22 cellular contexts compared by ENCODE assay signal in the genomic region with DNA sequence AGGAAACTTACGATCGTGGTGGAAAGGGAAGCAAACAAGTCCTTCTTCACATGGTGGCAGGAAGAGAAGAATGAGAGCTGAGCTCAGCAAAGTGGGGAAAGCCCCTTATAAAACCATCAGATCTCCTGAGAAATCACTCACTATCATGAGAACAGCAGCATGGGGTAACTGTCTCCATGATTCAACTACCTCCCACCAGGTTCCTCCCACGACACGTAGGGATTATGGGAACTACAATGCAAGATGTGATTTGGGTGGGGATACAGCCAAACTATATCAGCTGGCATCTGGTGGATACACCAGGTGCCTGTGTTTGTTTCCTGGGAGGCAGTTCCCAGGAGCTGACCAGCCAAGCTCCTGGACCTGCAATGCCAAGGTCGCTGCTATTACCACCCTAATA. TPM values are rescaled to one million over a fixed set of nuclear protein-coding genes. Genes with fewer than 3 reads are reported as not detected.
A peak's percentile ranks its signal among the peaks of the same experiment; 100 is the strongest.
DNase-seq lines count a peak whose midpoint lies in the region; TF ChIP-seq lines count a peak whose summit lies in the region.
"Had no signal": no experiment of that assay in that cellular context is flagged by ENCODE, and none has a peak within 500 bp of the region (broad histone marks: within the 10 kb centered on the region; RNA-seq: fewer than 3 reads in every experiment).

No MANE protein-coding gene starts in this region.

- no peaks in the 10 kb centered on the region for H3K9me3 Mint-ChIP-seq in nephron progenitor cell
- no peaks in the 10 kb centered on the region for H3K9me3 Mint-ChIP-seq in progenitor cell of endocrine pancreas (ENCODE audit: low read depth)
- H3K9me3 Mint-ChIP-seq: CD8-positive, alpha-beta T cell; H9 had no signal

- H3K4me3 Mint-ChIP-seq in nephron progenitor cell (no peak overlapping the region), progenitor cell of endocrine pancreas (ENCODE audit: low read depth) (no peak overlapping the region)
- H3K4me3 Mint-ChIP-seq: CD14-positive monocyte; CD8-positive, alpha-beta T cell; H9 had no signal

- H3K4me1 ChIP-seq in HAP-1: no peaks in the 10 kb centered on the region
- H3K4me1 ChIP-seq: A549 had no signal

- H3K27ac Mint-ChIP-seq in nephron progenitor cell (peak overlapping the region; percentile 31), progenitor cell of endocrine pancreas (no peak overlapping the region)
- H3K27ac Mint-ChIP-seq: CD14-positive monocyte; CD8-positive, alpha-beta T cell; H9 had no signal

- H3K9me3 ChIP-seq in HAP-1: no peaks in the 10 kb centered on the region
- H3K9me3 ChIP-seq: A549, BLaER1 had no signal

- 0 out of 2 replicates have a peak, but pooled peaks cover 3% of the 10 kb centered on the region for H3K27me3 ChIP-seq in HAP-1 (ENCODE audit: low read depth)
- H3K27me3 ChIP-seq: BLaER1 had no signal

- TF ChIP-seq CTCF in nephron progenitor cell (IDR thresholded peaks at IDR 0.05) (no peak), progenitor cell of endocrine pancreas (IDR thresholded peaks at IDR 0.05; ENCODE audit: unreplicated experiment) (no peak)

- in situ Hi-C loops in HAP-1 (cut with MboI; ENCODE audit: low sequenced_read_pairs): no loop called here

- DNase-seq in DMS 273 (lab: John Stamatoyannopoulos, UW; ENCODE audit: unreplicated experiment): peak; percentile 17
- no peak for DNase-seq in DMS 273 treated with DMSO at 0.1 percent for 48 hours (lab: John Stamatoyannopoulos, UW)
- peak; percentile 20 for DNase-seq in Daoy (ENCODE audit: low read depth)
- peak in 19 of 61 donors; percentile 7 to 81 (median 26) for DNase-seq in caudate nucleus (lab: John Stamatoyannopoulos, UW)
- no peak for DNase-seq in nephron progenitor cell
- no peak for DNase-seq in COLO829 (ENCODE audit: low spot score)
- DNase-seq in HAP-1 (ENCODE audit: low spot score in 2 of 2): no peak
- DNase-seq in progenitor cell of endocrine pancreas (ENCODE audit: low spot score, unreplicated experiment): no peak
- DNase-seq: AML-193; CD8-positive, alpha-beta T cell; COR-L47; DMS153; DND-41; H9; IMR-90 had no signal

- no peaks in the 10 kb centered on the region for H3K4me1 Mint-ChIP-seq in nephron progenitor cell
- no peaks in the 10 kb centered on the region for H3K4me1 Mint-ChIP-seq in progenitor cell of endocrine pancreas (ENCODE audit: low read depth)
- H3K4me1 Mint-ChIP-seq: H9 had no signal

- peak overlapping the region; percentile 54 for H3K27ac ChIP-seq in caudate nucleus (ENCODE audit: low read depth, low read length)
- H3K27ac ChIP-seq: 22Rv1, A549, BLaER1, HL-60 had no signal

- no peak overlapping the region for H3K4me3 ChIP-seq in HAP-1
- H3K4me3 ChIP-seq: A549, BLaER1, K562 had no signal

- H3K36me3 Mint-ChIP-seq in nephron progenitor cell (ENCODE audit: low read depth) (no peaks in the 10 kb centered on the region), progenitor cell of endocrine pancreas (ENCODE audit: insufficient read depth) (no peaks in the 10 kb centered on the region)
- H3K36me3 Mint-ChIP-seq: CD8-positive, alpha-beta T cell had no signal

- H3K27me3 Mint-ChIP-seq in nephron progenitor cell (ENCODE audit: low read depth, poor library complexity): peaks cover 8% of the 10 kb centered on the region
- no peaks in the 10 kb centered on the region for H3K27me3 Mint-ChIP-seq in progenitor cell of endocrine pancreas

- no peaks in the 10 kb centered on the region for H3K36me3 ChIP-seq in HAP-1 (replicated peaks)
- H3K36me3 ChIP-seq: BLaER1 had no signal

RNA-seq across cellular contexts. Expression of a gene that starts 4.8 kb away (rescaled TPM):
- total RNA-seq in Daoy (2014; rRNA removed; shearing (Covaris generic)): 1.2 and 1.9 TPM in 2 replicates
- total RNA-seq in progenitor cell of endocrine pancreas: not detected in 2 replicates
- total RNA-seq: CD8-positive, alpha-beta T cell; H1; H9; K562 had no signal

RNA-seq across cellular contexts. Expression of a gene that starts 52.4 kb away (rescaled TPM):
- not detected in 2 replicates for total RNA-seq in Daoy (2014; rRNA removed; shearing (Covaris generic))
- 10.0 and 14.8 TPM in 2 replicates for total RNA-seq in progenitor cell of endocrine pancreas
- total RNA-seq: IMR-90, K562 had no signal

Comparison
In these comparisons a context has a peak if more than half of its experiments do, and no peak if none do; other contexts are left out.
1. DNase-seq: peak in DMS 273 (single experiment) and Daoy (single experiment); none in DMS 273 treated with DMSO at 0.1 percent for 48 hours (single experiment), nephron progenitor cell (single experiment), COLO829 (single experiment), HAP-1 (0 of 2) and progenitor cell of endocrine pancreas (single experiment).
2. RNA of a gene that starts 52.4 kb away (total RNA-seq): 10.0 to 14.8 TPM in progenitor cell of endocrine pancreas; not detected in Daoy; every median in the first group is over 10 times any median in the second.